Comparison of ENCODE assay signal across 22 cellular contexts in genomic region chr17:43457362-43457692, GRCh38. TPM values are rescaled to one million over a fixed set of nuclear protein-coding genes. Genes with fewer than 3 reads are reported as not detected.
DNase-seq lines count a peak whose midpoint lies in the region; ATAC-seq and TF ChIP-seq lines count a peak whose summit lies in the region.
"Had no signal": no experiment of that assay in that cellular context is flagged by ENCODE, and none has a peak within 500 bp of the region (broad histone marks: within the 10 kb centered on the region; RNA-seq: fewer than 3 reads in every experiment).

No MANE protein-coding gene starts in this region.

- peak overlapping the region; percentile 92 for H3K18ac ChIP-seq in mesendoderm (ENCODE audit: low read length)

- no peak overlapping the region for H2BK15ac ChIP-seq in mesendoderm (replicated peaks; ENCODE audit: low read depth)

- H3K36me3 ChIP-seq in PC-9 (ENCODE audit: low read depth) (no peaks in the 10 kb centered on the region), esophagus (ENCODE audit: control insufficient read depth in 2 of 2, insufficient read depth in 2 of 2, low read length in 1 of 2) (no peaks in the 10 kb centered on the region), mesendoderm (ENCODE audit: control insufficient read depth, insufficient read depth, low read length) (no peaks in the 10 kb centered on the region), tibial nerve (no peaks in the 10 kb centered on the region), left lung (no peaks in the 10 kb centered on the region)
- H3K36me3 ChIP-seq: ascending aorta, spleen, WERI-Rb-1 had no signal

- CTCF ChIA-PET in PC-9 (lab: Charles Lee): interaction anchor here (0.6 kb wide), 1 partner anchor 34 kb away, joined by 7 read pairs; no protein-coding TSS in a partner anchor

- H3K9ac ChIP-seq in mesendoderm (ENCODE audit: low read length): no peak overlapping the region

- no peaks in the 10 kb centered on the region for H3K9me2 ChIP-seq in PC-9 (ENCODE audit: insufficient read depth)

- H4K8ac ChIP-seq in mesendoderm (ENCODE audit: low read depth, low read length): no peak overlapping the region

- in situ Hi-C loops in GM13976 (cut with MboI; ENCODE audit: low sequenced_read_pairs, unreplicated experiment): no loop called here

- H3K23ac ChIP-seq in mesendoderm (ENCODE audit: low read length): no peak overlapping the region

- H3K27me3 ChIP-seq in PC-9 (ENCODE audit: insufficient read depth, low read depth) (no peaks in the 10 kb centered on the region), esophagus (ENCODE audit: control insufficient read depth in 1 of 2, insufficient read depth in 2 of 2, low read length in 2 of 2) (no peaks in the 10 kb centered on the region), mesendoderm (ENCODE audit: insufficient read depth, low read length, poor library complexity) (no peaks in the 10 kb centered on the region), tibial nerve (no peaks in the 10 kb centered on the region), left lung (no peaks in the 10 kb centered on the region)
- H3K27me3 ChIP-seq: ascending aorta had no signal

- H3K27ac ChIP-seq in PC-9 (peak overlapping the region; percentile 50), esophagus (ENCODE audit: low read depth in 2 of 2, low read length in 1 of 2) (peak overlapping the region; percentile 59 to 79), mesendoderm (ENCODE audit: low read depth, low read length) (no peak overlapping the region), tibial nerve (peak overlapping the region in 3 of 4 donors; percentile 26 to 82 (median 27)), left lung (peak overlapping the region in 1 of 2 donors; percentile 42)
- H3K27ac ChIP-seq: ascending aorta, WERI-Rb-1 had no signal

- H3K4me2 ChIP-seq in PC-9: peak overlapping the region; percentile 35
- no peak overlapping the region for H3K4me2 ChIP-seq in mesendoderm (ENCODE audit: low read length)

- no peak overlapping the region for H3K4ac ChIP-seq in mesendoderm (ENCODE audit: low read depth, low read length)

- H3K79me2 ChIP-seq in PC-9 (ENCODE audit: low read depth) (no peaks in the 10 kb centered on the region), mesendoderm (ENCODE audit: control insufficient read depth, insufficient read depth, low read length) (no peaks in the 10 kb centered on the region)

- peak overlapping the region; percentile 33; the same call in 1 of the 2 replicates for H2AFZ ChIP-seq in PC-9

- POLR2A ChIA-PET in PC-9 (lab: Charles Lee; ENCODE audit: unreplicated experiment): interaction anchor here (0.5 to 0.7 kb wide), 2 partner anchors 11 to 18 kb away, joined by 4 to 18 read pairs; no protein-coding TSS in a partner anchor

- peak overlapping the region; percentile 35 for H2BK120ac ChIP-seq in mesendoderm (ENCODE audit: low read depth, low read length)

- H3K79me1 ChIP-seq in mesendoderm (ENCODE audit: low read length): no peaks in the 10 kb centered on the region

- H4K20me1 ChIP-seq in PC-9 (ENCODE audit: insufficient read depth): no peaks in the 10 kb centered on the region

- WGBS in esophagus, 2 donors: 52 to 68% methylated on average over 1 of the region's 1 CpG
- no CpG with 5 or more reads among the region's 1 CpG for WGBS in mesendoderm (ENCODE audit: extremely low coverage, insufficient coverage, low lambda C conversion rate)
- 29 to 49% methylated on average over 1 of the region's 1 CpG for WGBS in tibial nerve, 2 donors

- no peak overlapping the region for H2AK5ac ChIP-seq in mesendoderm (ENCODE audit: low read length)

- H4K5ac ChIP-seq in mesendoderm (ENCODE audit: low read length): no peak overlapping the region

- TF ChIP-seq CTCF in PC-9 (conservative IDR thresholded peaks at IDR 0.05): no peak
- no peak for TF ChIP-seq CTCF in tibial nerve (IDR thresholded peaks at IDR 0.05)
- TF ChIP-seq CTCF in GM13976 (IDR thresholded peaks at IDR 0.05; ENCODE audit: borderline replicate concordance, control extremely low read depth, extremely low read depth, insufficient read depth, missing control alignments): no peak
- TF ChIP-seq CTCF in left lung (IDR thresholded peaks at IDR 0.05): no peak

- peak overlapping the region; percentile 53 for H3K56ac ChIP-seq in mesendoderm (ENCODE audit: low read length)

- H2BK5ac ChIP-seq in mesendoderm (ENCODE audit: low read length): no peak overlapping the region

- peaks cover 5% of the 10 kb centered on the region; the same call in 1 of the 2 replicates for H3F3A ChIP-seq in PC-9 (ENCODE audit: insufficient read depth, low read depth)

- TF ChIP-seq EP300 in tibial nerve (IDR thresholded peaks at IDR 0.05): no peak

- no peak for DNase-seq in PC-9
- no peak for DNase-seq in mesendoderm
- DNase-seq in tibial nerve (ENCODE audit: low spot score in 2 of 2): no peak
- no peak for DNase-seq in GM13976 (ENCODE audit: low spot score)
- no peak for DNase-seq in left lung
- DNase-seq: activated CD8-positive, alpha-beta memory T cell treated with anti-CD3 and anti-CD28 coated beads for 24 hours; activated gamma-delta T cell; activated naive CD8-positive, alpha-beta T cell treated with anti-CD3 and anti-CD28 coated beads, Interleukin-2, amount 10 ng/mL, durations not matched to agents 7 days and 5 days; central memory CD4-positive, alpha-beta T cell; NCI-H1092 treated with DMSO at 0.1 percent for 48 hours; NCI-H187 treated with DMSO at 0.1 percent for 48 hours; NCI-H510A treated with DMSO at 0.1 percent for 48 hours; NK-92 treated with Interleukin-12 subunit alpha and Interleukin-12 subunit beta, amount 100 ng/mL, for 24 hours; nucleus accumbens; spleen; stimulated activated CD4-positive, alpha-beta T cell treated with anti-CD3 and anti-CD28 coated beads, Interleukin-2, amount 100 ng/mL, for 48 hours; SW 1271; T-helper 9 cell had no signal

- no peak overlapping the region for H3K4me3 ChIP-seq in PC-9
- no peak overlapping the region for H3K4me3 ChIP-seq in esophagus (ENCODE audit: low read depth in 1 of 2, low read length in 2 of 2)
- no peak overlapping the region for H3K4me3 ChIP-seq in mesendoderm (ENCODE audit: low read length)
- H3K4me3 ChIP-seq in tibial nerve: no peak overlapping the region
- no peak overlapping the region for H3K4me3 ChIP-seq in left lung
- H3K4me3 ChIP-seq: ascending aorta, spleen had no signal

- no TSS peak for BruUV-seq in PC-9 (replicated peaks; lab: Mats Ljungman, UMichigan)

- H3K4me1 ChIP-seq in PC-9 (replicated peaks; ENCODE audit: insufficient read depth): peaks cover 25% of the 10 kb centered on the region
- H3K4me1 ChIP-seq in esophagus (ENCODE audit: control insufficient read depth in 2 of 2, insufficient read depth in 2 of 2, low read length in 1 of 2): peaks cover 0 to 5% of the 10 kb centered on the region in 2 donors
- H3K4me1 ChIP-seq in mesendoderm (ENCODE audit: control insufficient read depth, low read depth, low read length): peaks cover 12% of the 10 kb centered on the region
- H3K4me1 ChIP-seq in tibial nerve: peaks cover 4 to 45% (median 15%) of the 10 kb centered on the region in 4 donors
- H3K4me1 ChIP-seq in left lung: peaks cover 13 to 19% of the 10 kb centered on the region in 2 donors
- H3K4me1 ChIP-seq: ascending aorta had no signal

- intact Hi-C loops in PC-9 (cut with micrococcal nuclease; ENCODE audit: unreplicated experiment): no loop called here
- intact Hi-C loops in left lung (cut with DNase I): no loop called here

- no peak for TF ChIP-seq POLR2A in tibial nerve (IDR thresholded peaks at IDR 0.05)

- ATAC-seq in GM21723 (IDR thresholded peaks at IDR 0.05; ENCODE audit: unreplicated experiment) (no peak), left lung (no peak)

- H3K9me3 ChIP-seq in PC-9 (ENCODE audit: insufficient read depth, low read depth): no peaks in the 10 kb centered on the region
- no peaks in the 10 kb centered on the region for H3K9me3 ChIP-seq in esophagus (ENCODE audit: control insufficient read depth in 2 of 2, insufficient read depth in 1 of 2, low read depth in 1 of 2, low read length in 1 of 2)
- H3K9me3 ChIP-seq in tibial nerve: no peaks in the 10 kb centered on the region
- no peaks in the 10 kb centered on the region for H3K9me3 ChIP-seq in left lung
- H3K9me3 ChIP-seq: ascending aorta, spleen had no signal

RNA-seq across cellular contexts. Expression of gene DHX8, which starts 26.4 kb away (rescaled TPM):
- total RNA-seq in PC-9 (2021) (42.4 and 55.4 TPM in 2 replicates), tibial nerve (10 to 100 TPM; 35.2 to 57.9 (median 40.7) TPM), left lung (10 to 100 TPM; 46.6 to 61.2 TPM)
- 10 to 100 TPM; 18.2 to 21.6 TPM for polyA plus RNA-seq in esophagus
- polyA plus RNA-seq in mesendoderm (2013, experiment 1 of 2): 39.5 TPM
- 40.3 TPM for polyA plus RNA-seq in mesendoderm (2013, experiment 2 of 2)

RNA-seq across cellular contexts. Expression of gene ARL4D, which starts 58.5 kb away (rescaled TPM):
- total RNA-seq in PC-9 (2021) (8.8 and 11.6 TPM in 2 replicates), tibial nerve (10 to 100 TPM; 27.9 to 65.8 (median 53.0) TPM), left lung (10 to 100 TPM in 1 of 2 donors, 1 to 10 TPM in 1; 9.9 to 13.0 TPM)
- 10 to 100 TPM; 36.3 to 92.2 TPM for polyA plus RNA-seq in esophagus
- 12.7 TPM for polyA plus RNA-seq in mesendoderm (2013, experiment 1 of 2)
- 11.4 TPM for polyA plus RNA-seq in mesendoderm (2013, experiment 2 of 2)
